In the genomic region with DNA sequence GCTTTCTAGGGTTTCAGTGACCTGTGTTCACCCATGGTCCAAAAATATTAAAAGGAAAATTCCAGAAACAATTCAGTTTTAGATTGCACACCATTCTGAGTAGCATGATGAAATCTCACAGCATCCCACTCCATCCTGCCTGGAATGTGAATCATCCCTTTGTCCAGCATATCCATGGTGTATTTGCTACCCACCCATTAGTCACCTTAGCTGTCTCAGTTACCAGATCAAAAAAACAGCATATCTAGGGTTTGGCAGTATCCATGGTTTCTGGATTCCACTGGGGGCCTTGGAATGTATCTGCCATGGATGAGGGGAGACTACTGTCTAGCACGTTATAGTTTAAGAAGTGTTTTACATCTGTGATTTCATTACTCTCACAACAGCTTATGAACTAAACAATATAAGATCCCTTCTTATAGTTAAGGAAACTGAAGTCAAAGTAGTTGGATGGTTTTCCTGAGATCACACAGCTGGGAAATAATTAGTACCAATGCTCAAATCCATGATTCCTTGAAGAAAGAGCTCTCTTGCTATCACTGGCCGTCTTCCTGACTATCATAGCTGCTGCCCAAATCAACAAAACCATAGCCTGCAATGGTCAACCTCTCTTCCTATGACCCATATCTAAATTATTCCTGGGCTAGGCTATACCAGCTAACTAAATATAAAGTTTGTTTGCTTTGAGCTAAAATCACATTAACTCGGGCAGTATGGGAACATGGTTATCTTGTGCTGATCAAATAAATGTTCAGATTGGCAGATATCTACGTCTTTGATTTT, we compare ENCODE assay signal across 12 cellular contexts.
DNase-seq lines count a peak whose midpoint lies in the region; ATAC-seq and TF ChIP-seq lines count a peak whose summit lies in the region.
"Had no signal": no experiment of that assay in that cellular context is flagged by ENCODE, and none has a peak within 500 bp of the region (broad histone marks: within the 10 kb centered on the region; RNA-seq: fewer than 3 reads in every experiment).

No MANE protein-coding gene starts in this region.

- in situ Hi-C loops in astrocyte of the spinal cord (cut with HindIII; ENCODE audit: low sequenced_read_pairs), result loop anchor here (10.0 kb wide), 1 partner anchor 148 kb away; no protein-coding TSS in a partner anchor

- no peaks in the 10 kb centered on the region for H3K27me3 ChIP-seq in aorta (ENCODE audit: control insufficient read depth in 1 of 2, insufficient read depth in 2 of 2, low read length in 1 of 2)
- H3K27me3 ChIP-seq: body of pancreas had no signal

- H3K36me3 ChIP-seq in aorta (ENCODE audit: control insufficient read depth in 1 of 2, insufficient read depth in 2 of 2, low read length in 1 of 2), result peaks cover 5 to 20% of the 10 kb centered on the region in 2 donors

- DNase-seq in activated T-cell treated with anti-CD3 and anti-CD28 coated beads, Interleukin-2, amount 50 U/mL, for 72 hours, result no peak
- no peak for DNase-seq in activated T-cell treated with anti-CD3 and anti-CD28 coated beads for 4 hours
- peak; percentile 89 for DNase-seq in astrocyte of the spinal cord (ENCODE audit: low read depth, low spot score)
- DNase-seq in left kidney (ENCODE audit: low read depth, low spot score), result peak; percentile 48
- DNase-seq in aorta, result peak in 1 of 2 donors; percentile 10
- DNase-seq in activated naive CD4-positive, alpha-beta T cell treated with anti-CD3 and anti-CD28 coated beads, Interleukin-2, amount 10 ng/mL, durations not matched to agents 7 days and 5 days, result no peak
- DNase-seq in NCI-H1694 (lab: John Stamatoyannopoulos, UW), result no peak
- DNase-seq in activated T-cell treated with anti-CD3 and anti-CD28 coated beads, Interleukin-2, amount 50 U/mL, for 1 hour, result no peak
- DNase-seq: AML-193, body of pancreas, NCI-H69 had no signal

- no peak for ATAC-seq in activated T-cell treated with anti-CD3 and anti-CD28 coated beads, Interleukin-2, amount 50 U/mL, for 72 hours (replicated peaks in 1 of 2)
- no peak for ATAC-seq in aorta (ENCODE audit: low FRiP score)
- ATAC-seq: body of pancreas had no signal

- peak overlapping the region; percentile 34 for H3K27ac Mint-ChIP-seq in activated T-cell treated with anti-CD3 and anti-CD28 coated beads, Interleukin-2, amount 50 U/mL, for 72 hours
- no peak overlapping the region for H3K27ac Mint-ChIP-seq in activated naive CD4-positive, alpha-beta T cell treated with anti-CD3 and anti-CD28 coated beads, Interleukin-2, amount 10 ng/mL, durations not matched to agents 7 days and 5 days
- H3K27ac Mint-ChIP-seq: stimulated activated naive CD8-positive, alpha-beta T cell treated with anti-CD3 and anti-CD28 coated beads, Interleukin-15, Interleukin-2, amounts not matched to agents 100 ng/mL and 50 ng/mL, for 24 hours had no signal

- no peaks in the 10 kb centered on the region for H3K9me3 Mint-ChIP-seq in activated T-cell treated with anti-CD3 and anti-CD28 coated beads, Interleukin-2, amount 50 U/mL, for 72 hours
- no peaks in the 10 kb centered on the region for H3K9me3 Mint-ChIP-seq in activated naive CD4-positive, alpha-beta T cell treated with anti-CD3 and anti-CD28 coated beads, Interleukin-2, amount 10 ng/mL, durations not matched to agents 7 days and 5 days
- H3K9me3 Mint-ChIP-seq: stimulated activated naive CD8-positive, alpha-beta T cell treated with anti-CD3 and anti-CD28 coated beads, Interleukin-15, Interleukin-2, amounts not matched to agents 100 ng/mL and 50 ng/mL, for 24 hours had no signal

- WGBS in aorta, 2 donors, result 4 to 6% methylated on average over 4 of the region's 4 CpGs

- H3K27me3 Mint-ChIP-seq in activated T-cell treated with anti-CD3 and anti-CD28 coated beads, Interleukin-2, amount 50 U/mL, for 72 hours (ENCODE audit: low read depth), result no peaks in the 10 kb centered on the region
- no peaks in the 10 kb centered on the region for H3K27me3 Mint-ChIP-seq in activated naive CD4-positive, alpha-beta T cell treated with anti-CD3 and anti-CD28 coated beads, Interleukin-2, amount 10 ng/mL, durations not matched to agents 7 days and 5 days
- H3K27me3 Mint-ChIP-seq: stimulated activated naive CD8-positive, alpha-beta T cell treated with anti-CD3 and anti-CD28 coated beads, Interleukin-15, Interleukin-2, amounts not matched to agents 100 ng/mL and 50 ng/mL, for 24 hours had no signal

- H3K4me3 ChIP-seq in astrocyte of the spinal cord (ENCODE audit: low read depth, low read length), result no peak overlapping the region
- no peak overlapping the region for H3K4me3 ChIP-seq in aorta (ENCODE audit: low read length in 2 of 2)
- H3K4me3 ChIP-seq: body of pancreas had no signal

- peaks cover 3 to 7% of the 10 kb centered on the region in 2 donors for H3K4me1 ChIP-seq in aorta (ENCODE audit: control insufficient read depth in 1 of 2, insufficient read depth in 2 of 2, low read length in 2 of 2)

- H3K9me3 ChIP-seq in aorta (ENCODE audit: control insufficient read depth, low read length), result no peaks in the 10 kb centered on the region
- H3K9me3 ChIP-seq: body of pancreas had no signal

- no peak for TF ChIP-seq CTCF in astrocyte of the spinal cord (IDR thresholded peaks at IDR 0.05; ENCODE audit: low read depth, low read length)

- intact Hi-C loops in aorta (cut with DNase I), result loop anchor here (5.0 to 10.0 kb wide), 3 partner anchors 71 to 148 kb away; a partner anchor contains a TSS

- H3K4me1 Mint-ChIP-seq in activated T-cell treated with anti-CD3 and anti-CD28 coated beads, Interleukin-2, amount 50 U/mL, for 72 hours (ENCODE audit: low read depth), result peaks cover 66% of the 10 kb centered on the region
- peaks cover 24% of the 10 kb centered on the region for H3K4me1 Mint-ChIP-seq in activated naive CD4-positive, alpha-beta T cell treated with anti-CD3 and anti-CD28 coated beads, Interleukin-2, amount 10 ng/mL, durations not matched to agents 7 days and 5 days

- peak overlapping the region; percentile 86 to 93 for H3K27ac ChIP-seq in aorta (ENCODE audit: low read depth in 1 of 2, low read length in 2 of 2)
- H3K27ac ChIP-seq: body of pancreas had no signal

- H3K36me3 Mint-ChIP-seq in activated T-cell treated with anti-CD3 and anti-CD28 coated beads, Interleukin-2, amount 50 U/mL, for 72 hours (ENCODE audit: insufficient read depth in 2 of 2), result peaks cover 21 to 63% of the 10 kb centered on the region in 2 donors
- H3K36me3 Mint-ChIP-seq in activated naive CD4-positive, alpha-beta T cell treated with anti-CD3 and anti-CD28 coated beads, Interleukin-2, amount 10 ng/mL, durations not matched to agents 7 days and 5 days, result peaks cover 14% of the 10 kb centered on the region

- no peak overlapping the region for H3K4me3 Mint-ChIP-seq in activated T-cell treated with anti-CD3 and anti-CD28 coated beads, Interleukin-2, amount 50 U/mL, for 72 hours
- no peak overlapping the region for H3K4me3 Mint-ChIP-seq in activated naive CD4-positive, alpha-beta T cell treated with anti-CD3 and anti-CD28 coated beads, Interleukin-2, amount 10 ng/mL, durations not matched to agents 7 days and 5 days
- H3K4me3 Mint-ChIP-seq: stimulated activated naive CD8-positive, alpha-beta T cell treated with anti-CD3 and anti-CD28 coated beads, Interleukin-15, Interleukin-2, amounts not matched to agents 100 ng/mL and 50 ng/mL, for 24 hours had no signal

- CTCF ChIA-PET in activated naive CD4-positive, alpha-beta T cell treated with anti-CD3 and anti-CD28 coated beads, Interleukin-2, amount 10 ng/mL, durations not matched to agents 7 days and 5 days (lab: Charles Lee), result interaction anchor here (1.0 to 6.2 kb wide), 8 partner anchors 28 to 183 kb away, joined by 3 to 120 read pairs (median 5); no protein-coding TSS in a partner anchor

Comparison
In these comparisons a context has a peak if more than half of its experiments do, and no peak if none do; other contexts are left out.
1. DNase-seq: peak in astrocyte of the spinal cord (single experiment) and left kidney (single experiment); none in activated T-cell treated with anti-CD3 and anti-CD28 coated beads, Interleukin-2, amount 50 U/mL, for 72 hours (0 of 2), activated T-cell treated with anti-CD3 and anti-CD28 coated beads for 4 hours (single experiment), activated naive CD4-positive, alpha-beta T cell treated with anti-CD3 and anti-CD28 coated beads, Interleukin-2, amount 10 ng/mL, durations not matched to agents 7 days and 5 days (single experiment), NCI-H1694 (single experiment) and activated T-cell treated with anti-CD3 and anti-CD28 coated beads, Interleukin-2, amount 50 U/mL, for 1 hour (single experiment).